In the genomic region with DNA sequence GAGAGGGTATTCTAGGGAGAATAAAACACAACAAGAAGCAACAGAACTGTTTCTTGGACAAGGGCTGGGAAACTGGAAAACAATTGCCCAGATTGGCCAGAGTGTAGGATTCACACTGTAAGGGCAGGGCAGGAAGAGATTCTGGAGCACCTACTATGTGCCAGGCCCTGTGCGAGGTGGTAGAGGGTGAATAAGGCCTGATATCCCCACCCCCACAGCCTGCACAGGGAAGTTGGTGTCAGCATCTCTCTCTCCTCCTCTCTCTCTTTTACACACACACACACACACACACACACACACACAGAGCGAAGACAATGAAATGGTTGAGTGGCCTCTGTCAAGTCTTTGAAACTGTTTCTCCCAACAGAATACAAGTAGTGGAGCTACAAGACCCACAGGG, we compare ENCODE assay signal across 25 cellular contexts. TPM values are rescaled to one million over a fixed set of nuclear protein-coding genes. Genes with fewer than 3 reads are reported as not detected.
"Had no signal": no experiment of that assay in that cellular context is flagged by ENCODE, and none has a peak within 500 bp of the region (broad histone marks: within the 10 kb centered on the region; RNA-seq: fewer than 3 reads in every experiment).

No MANE protein-coding gene starts in this region.

- H3K36me3 Mint-ChIP-seq: activated naive CD8-positive, alpha-beta T cell treated with anti-CD3 and anti-CD28 coated beads for 36 hours; T-cell had no signal

- H3K27me3 Mint-ChIP-seq: activated CD4-positive, alpha-beta T cell treated with anti-CD3 and anti-CD28 coated beads for 36 hours; activated naive CD8-positive, alpha-beta T cell treated with anti-CD3 and anti-CD28 coated beads for 36 hours had no signal

- H3K27ac Mint-ChIP-seq: activated CD4-positive, alpha-beta T cell treated with anti-CD3 and anti-CD28 coated beads for 36 hours; activated CD8-positive, alpha-beta T cell treated with anti-CD3 and anti-CD28 coated beads, Interleukin-2, amount 10 ng/mL, durations not matched to agents 7 days and 5 days; activated naive CD8-positive, alpha-beta T cell treated with anti-CD3 and anti-CD28 coated beads for 36 hours; T-cell had no signal

- H3K36me3 ChIP-seq: brain microvascular endothelial cell, cardiac muscle cell, MG63, WERI-Rb-1 had no signal

- ATAC-seq: activated CD4-positive, alpha-beta T cell treated with anti-CD3 and anti-CD28 coated beads for 36 hours; activated CD8-positive, alpha-beta T cell treated with anti-CD3 and anti-CD28 coated beads, Interleukin-2, amount 10 ng/mL, durations not matched to agents 7 days and 5 days; activated T-cell treated with anti-CD3 and anti-CD28 coated beads, Interleukin-2, amount 50 U/mL, for 4 hours; Right ventricle myocardium inferior; T-cell had no signal

- H3K4me3 ChIP-seq: cardiac muscle cell, MG63, SK-N-MC had no signal

- H3K4me3 Mint-ChIP-seq: activated CD4-positive, alpha-beta T cell treated with anti-CD3 and anti-CD28 coated beads for 36 hours; activated CD8-positive, alpha-beta T cell treated with anti-CD3 and anti-CD28 coated beads, Interleukin-2, amount 10 ng/mL, durations not matched to agents 7 days and 5 days; activated naive CD8-positive, alpha-beta T cell treated with anti-CD3 and anti-CD28 coated beads for 36 hours; activated T-cell treated with anti-CD3 and anti-CD28 coated beads, Interleukin-2, amount 50 U/mL, for 4 hours; T-cell had no signal

- H3K27ac ChIP-seq: brain microvascular endothelial cell, cardiac muscle cell, SK-N-MC, WERI-Rb-1 had no signal

- H3K4me1 Mint-ChIP-seq: activated CD4-positive, alpha-beta T cell treated with anti-CD3 and anti-CD28 coated beads for 36 hours; activated naive CD8-positive, alpha-beta T cell treated with anti-CD3 and anti-CD28 coated beads for 36 hours; T-cell had no signal

- H3K27me3 ChIP-seq: brain microvascular endothelial cell, cardiac muscle cell, MG63 had no signal

- H3K9me3 Mint-ChIP-seq: activated naive CD8-positive, alpha-beta T cell treated with anti-CD3 and anti-CD28 coated beads for 36 hours; activated T-cell treated with anti-CD3 and anti-CD28 coated beads, Interleukin-2, amount 50 U/mL, for 4 hours; T-cell had no signal

- DNase-seq: activated CD4-positive, alpha-beta T cell treated with anti-CD3 and anti-CD28 coated beads for 36 hours; activated CD4-positive, alpha-beta T cell treated with anti-CD3 and anti-CD28 coated beads, Interleukin-2, amount 50 U/mL, for 1 hour; activated CD8-positive, alpha-beta T cell treated with anti-CD3 and anti-CD28 coated beads, Interleukin-2, amount 10 ng/mL, durations not matched to agents 7 days and 5 days; activated effector memory CD4-positive, alpha-beta T cell treated with anti-CD3 and anti-CD28 coated beads, Interleukin-2, amount 50 U/mL, for 16 hours; activated naive CD4-positive, alpha-beta T cell treated with Interleukin-2 at 50 U/mL for 16 hours; activated naive CD8-positive, alpha-beta T cell treated with anti-CD3 and anti-CD28 coated beads for 36 hours; activated T-cell treated with anti-CD3 and anti-CD28 coated beads, Interleukin-2, amount 50 U/mL, for 4 hours; brain microvascular endothelial cell; MV-4-11; NCI-H1092 treated with DMSO at 0.1 percent for 48 hours; NCI-H1417 treated with DMSO at 0.1 percent for 48 hours; NCI-H1694; NCI-H2029; NCI-H345; NCI-H510A; NCI-H526 treated with DMSO at 0.1 percent for 48 hours; NCI-H82; T-cell; T-helper 2 cell; WERI-Rb-1 had no signal

RNA-seq across cellular contexts. Expression of gene SLCO2A1, which starts 47.1 kb away (rescaled TPM):
- total RNA-seq: activated CD4-positive, alpha-beta T cell treated with anti-CD3 and anti-CD28 coated beads for 36 hours; activated CD8-positive, alpha-beta T cell treated with anti-CD3 and anti-CD28 coated beads, Interleukin-2, amount 10 ng/mL, durations not matched to agents 7 days and 5 days; OCI-LY7 had no signal
